ENCODE assay signal across 15 cellular contexts in the genomic region with DNA sequence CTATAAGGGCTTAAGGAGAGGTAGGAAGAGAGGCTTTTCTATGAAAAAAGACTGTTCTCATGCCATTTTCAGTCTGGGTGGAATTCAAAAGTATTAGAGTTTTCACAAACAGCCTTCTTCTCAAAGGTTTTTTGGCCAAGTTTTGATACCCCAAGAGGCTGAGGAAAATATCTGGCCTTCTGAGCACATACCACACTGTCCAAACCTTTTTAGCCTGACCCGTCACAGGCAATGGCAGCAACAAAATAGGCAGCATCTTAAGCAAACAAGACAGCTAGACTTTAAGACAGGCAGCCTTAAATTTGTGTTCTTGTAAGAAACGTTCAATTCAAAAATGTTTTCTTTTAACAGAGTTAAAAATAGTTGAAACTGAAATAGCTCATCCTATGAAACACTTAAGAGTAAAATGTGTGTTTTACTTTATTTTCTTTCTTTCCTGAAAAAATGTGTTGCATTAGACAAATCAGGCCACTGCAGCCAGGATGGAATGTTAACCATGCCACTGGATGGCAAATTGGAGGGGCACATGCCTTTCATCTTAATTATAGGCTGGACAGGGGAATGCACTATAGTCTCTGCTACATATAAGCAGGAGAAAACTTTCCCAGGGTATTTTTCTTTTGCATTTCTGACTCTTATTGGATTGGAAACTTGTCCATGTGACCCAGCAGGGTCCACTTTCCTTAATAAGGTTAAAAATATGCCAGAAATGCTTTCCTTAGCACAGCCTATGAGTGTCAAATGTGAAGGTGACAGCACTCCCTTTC.
A peak's percentile ranks its signal among the peaks of the same experiment; 100 is the strongest.
DNase-seq lines count a peak whose midpoint lies in the region; FAIRE-seq and TF ChIP-seq lines count a peak whose summit lies in the region.
"Had no signal": no experiment of that assay in that cellular context is flagged by ENCODE, and none has a peak within 500 bp of the region (broad histone marks: within the 10 kb centered on the region; RNA-seq: fewer than 3 reads in every experiment).

No MANE protein-coding gene starts in this region.

- H3K4me3 ChIP-seq in endothelial cell of umbilical vein (replicated peaks in 1 of 3; ENCODE audit: insufficient read depth in 1 of 3, low read depth in 1 of 3, low read length in 3 of 3), result no peak overlapping the region

- H3K36me3 ChIP-seq in endothelial cell of umbilical vein (ENCODE audit: control insufficient read depth in 2 of 2, extremely low read depth in 1 of 2, insufficient read depth in 2 of 2, low read length in 2 of 2), result no peaks in the 10 kb centered on the region

- no peaks in the 10 kb centered on the region for H3K9me3 Mint-ChIP-seq in osteocyte (ENCODE audit: unreplicated experiment)
- H3K9me3 Mint-ChIP-seq: activated naive CD4-positive, alpha-beta T cell treated with anti-CD3 and anti-CD28 coated beads for 36 hours had no signal

- FAIRE-seq in endothelial cell of umbilical vein (lab: Jason Lieb, UNC), result peak; percentile 42
- FAIRE-seq: islet of Langerhans had no signal

- TSS peak; percentile 60 for BruUV-seq in endothelial cell of umbilical vein (replicated peaks; lab: Mats Ljungman, UMichigan)

- no peaks in the 10 kb centered on the region for H3K9me3 ChIP-seq in endothelial cell of umbilical vein (replicated peaks; ENCODE audit: control insufficient read depth, insufficient read depth, low read length)

- H3K27me3 Mint-ChIP-seq in osteocyte (ENCODE audit: unreplicated experiment), result no peaks in the 10 kb centered on the region
- H3K27me3 Mint-ChIP-seq: CD4-positive, alpha-beta T cell had no signal

- DNase-seq in ELF-1 (ENCODE audit: low read depth, low spot score), result peak; percentile 6
- peak; percentile 55 for DNase-seq in RPMI7951 (ENCODE audit: low read depth)
- DNase-seq in endothelial cell of umbilical vein (ENCODE audit: low read depth, low spot score), result no peak
- no peak for DNase-seq in osteocyte (ENCODE audit: extremely low spot score, unreplicated experiment)
- no peak for DNase-seq in globus pallidus (ENCODE audit: low spot score)
- DNase-seq in COLO829 (ENCODE audit: low spot score), result no peak
- DNase-seq in C1 segment of cervical spinal cord (lab: John Stamatoyannopoulos, UW), result no peak
- DNase-seq in ecto neural progenitor cell (ENCODE audit: low spot score), result no peak
- DNase-seq: activated naive CD4-positive, alpha-beta T cell treated with anti-CD3 and anti-CD28 coated beads for 36 hours; CD4-positive, alpha-beta T cell; naive thymus-derived CD4-positive, alpha-beta T cell; NCI-H1436; NCI-H510A; substantia nigra had no signal

- no peak overlapping the region for H2AFZ ChIP-seq in endothelial cell of umbilical vein (ENCODE audit: low read depth, low read length)

- no peaks in the 10 kb centered on the region for H3K9me1 ChIP-seq in endothelial cell of umbilical vein (replicated peaks; ENCODE audit: control insufficient read depth, extremely low read depth, insufficient read depth, low read length)

- peak overlapping the region; percentile 64 for H3K27ac ChIP-seq in endothelial cell of umbilical vein (ENCODE audit: insufficient read depth, low read depth, low read length)

- H3K27ac Mint-ChIP-seq in osteocyte (ENCODE audit: unreplicated experiment), result peak overlapping the region; percentile 89
- H3K27ac Mint-ChIP-seq: activated naive CD4-positive, alpha-beta T cell treated with anti-CD3 and anti-CD28 coated beads for 36 hours; CD4-positive, alpha-beta T cell; naive thymus-derived CD4-positive, alpha-beta T cell had no signal

- peak overlapping the region; percentile 22 for H3K4me2 ChIP-seq in endothelial cell of umbilical vein (ENCODE audit: insufficient read depth, low read length)

- no peaks in the 10 kb centered on the region for H3K79me2 ChIP-seq in endothelial cell of umbilical vein (ENCODE audit: control insufficient read depth, insufficient read depth, low read length)

- no peak for TF ChIP-seq POLR2A in endothelial cell of umbilical vein (IDR thresholded peaks at IDR 0.05; ENCODE audit: low read depth, low read length)

- peaks cover 78% of the 10 kb centered on the region for H3K4me1 Mint-ChIP-seq in osteocyte (ENCODE audit: unreplicated experiment)
- H3K4me1 Mint-ChIP-seq: naive thymus-derived CD4-positive, alpha-beta T cell had no signal

- H3K4me3 Mint-ChIP-seq in osteocyte (ENCODE audit: unreplicated experiment), result no peak overlapping the region
- H3K4me3 Mint-ChIP-seq: activated naive CD4-positive, alpha-beta T cell treated with anti-CD3 and anti-CD28 coated beads for 36 hours; CD4-positive, alpha-beta T cell; naive thymus-derived CD4-positive, alpha-beta T cell had no signal

- H3K9ac ChIP-seq in endothelial cell of umbilical vein (replicated peaks; ENCODE audit: extremely low read depth, insufficient read depth, low read length), result peak overlapping the region; percentile 47

- POLR2A ChIA-PET in endothelial cell of umbilical vein (lab: Charles Lee), result no interaction called here

- no peak for TF ChIP-seq CTCF in endothelial cell of umbilical vein (IDR thresholded peaks at IDR 0.05; ENCODE audit: extremely low read depth in 1 of 2, insufficient read depth in 1 of 2, low read depth in 1 of 2, low read length in 2 of 2)
- TF ChIP-seq CTCF in osteocyte (IDR thresholded peaks at IDR 0.05), result no peak

- H3K36me3 Mint-ChIP-seq in osteocyte (ENCODE audit: unreplicated experiment), result no peaks in the 10 kb centered on the region
- H3K36me3 Mint-ChIP-seq: naive thymus-derived CD4-positive, alpha-beta T cell had no signal

- intact Hi-C loops in endothelial cell of umbilical vein (cut with micrococcal nuclease), result loop anchor here (1.0 to 5.0 kb wide), 6 partner anchors 15 to 313 kb away; a partner anchor contains a TSS

- H4K20me1 ChIP-seq in endothelial cell of umbilical vein (replicated peaks; ENCODE audit: control insufficient read depth, extremely low read depth, insufficient read depth, low read length), result no peaks in the 10 kb centered on the region

- dilution Hi-C loops in endothelial cell of umbilical vein (cut with MboI; ENCODE audit: extremely low pct_ligation_motif_present, low sequenced_read_pairs), result no loop called here

- H3K27me3 ChIP-seq in endothelial cell of umbilical vein (ENCODE audit: control insufficient read depth in 2 of 2, insufficient read depth in 2 of 2, low read length in 2 of 2), result no peaks in the 10 kb centered on the region

- peaks cover 26% of the 10 kb centered on the region for H3K4me1 ChIP-seq in endothelial cell of umbilical vein (ENCODE audit: control insufficient read depth, extremely low read depth, insufficient read depth, low read length)

- CTCF ChIA-PET in endothelial cell of umbilical vein (lab: Charles Lee), result no interaction called here

TF ChIP-seq in endothelial cell of umbilical vein, 7 proteins besides CTCF, POLR2A, EP300 and RAD21:
- TF ChIP-seq GATA2 (IDR thresholded peaks at IDR 0.05; ENCODE audit: insufficient read depth, insufficient read length, low read depth, low read length) (no peak), JUN (IDR thresholded peaks at IDR 0.05; ENCODE audit: borderline replicate concordance, insufficient read depth, insufficient read length, low read depth) (no peak), POLR2AphosphoS5 (IDR thresholded peaks at IDR 0.05; ENCODE audit: insufficient read depth, low read depth, low read length) (no peak), EZH2 (IDR thresholded peaks at IDR 0.05; ENCODE audit: borderline replicate concordance, low read depth, low read length, severe bottlenecking) (no peak), MYC (IDR thresholded peaks at IDR 0.05; ENCODE audit: low read depth, low read length) (no peak), FOS (IDR thresholded peaks at IDR 0.05; ENCODE audit: borderline replicate concordance, insufficient read depth, low read length) (no peak)
- TF ChIP-seq, protein P1, sequence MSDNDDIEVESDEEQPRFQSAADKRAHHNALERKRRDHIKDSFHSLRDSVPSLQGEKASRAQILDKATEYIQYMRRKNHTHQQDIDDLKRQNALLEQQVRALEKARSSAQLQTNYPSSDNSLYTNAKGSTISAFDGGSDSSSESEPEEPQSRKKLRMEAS (IDR thresholded peaks at IDR 0.05; ENCODE audit: insufficient read depth, insufficient read length), result no peak

Comparison
In these comparisons a context has a peak if more than half of its experiments do, and no peak if none do; other contexts are left out.
1. DNase-seq: peak in ELF-1 (single experiment) and RPMI7951 (single experiment); none in endothelial cell of umbilical vein (single experiment), osteocyte (single experiment), globus pallidus (single experiment), COLO829 (single experiment), C1 segment of cervical spinal cord (0 of 14) and ecto neural progenitor cell (single experiment).